36 cellular contexts compared by ENCODE assay signal in the genomic region with DNA sequence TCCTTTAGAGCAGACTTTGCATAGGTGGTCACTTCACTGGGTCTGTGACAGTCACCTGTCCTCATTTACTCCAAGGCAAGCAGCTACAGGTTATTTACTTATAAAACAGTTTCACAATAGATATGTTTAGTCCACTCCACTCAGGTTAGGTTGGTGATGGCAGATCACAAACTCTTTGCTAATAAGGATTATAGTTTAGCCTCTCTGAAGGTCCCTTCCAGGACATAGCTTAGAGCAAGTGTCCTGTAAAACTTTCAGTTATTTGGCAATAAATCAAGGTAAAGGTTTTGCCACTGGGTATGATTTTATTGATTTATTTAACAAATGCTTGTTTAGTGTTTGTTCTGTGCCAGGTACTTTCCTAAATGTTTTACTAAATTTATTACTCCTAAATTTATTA. TPM values are rescaled to one million over a fixed set of nuclear protein-coding genes. Genes with fewer than 3 reads are reported as not detected.
"Had no signal": no experiment of that assay in that cellular context is flagged by ENCODE, and none has a peak within 500 bp of the region (broad histone marks: within the 10 kb centered on the region; RNA-seq: fewer than 3 reads in every experiment).

No MANE protein-coding gene starts in this region.

- H3K4me1 ChIP-seq: ascending aorta, breast epithelium had no signal

- FAIRE-seq: TTC549 had no signal

- H3K4me3 ChIP-seq: ascending aorta, breast epithelium had no signal

- DNase-seq: activated CD4-positive, alpha-beta memory T cell treated with anti-CD3 and anti-CD28 coated beads, Interleukin-2, amount 10 ng/mL, durations not matched to agents 7 days and 5 days; activated CD4-positive, alpha-beta T cell treated with anti-CD3 and anti-CD28 coated beads for 1 hour; activated CD4-positive, alpha-beta T cell treated with anti-CD3 and anti-CD28 coated beads for 36 hours; activated CD4-positive, alpha-beta T cell treated with anti-CD3 and anti-CD28 coated beads for 48 hours; activated CD4-positive, alpha-beta T cell treated with anti-CD3 and anti-CD28 coated beads, Interleukin-2, amount 10 ng/mL, durations not matched to agents 7 days and 5 days; activated CD4-positive, alpha-beta T cell treated with anti-CD3 and anti-CD28 coated beads, Interleukin-2, amount 50 U/mL, for 48 hours; activated CD4-positive, CD25-positive, alpha-beta regulatory T cell; activated CD8-positive, alpha-beta memory T cell treated with anti-CD3 and anti-CD28 coated beads for 24 hours; activated CD8-positive, alpha-beta memory T cell treated with anti-CD3 and anti-CD28 coated beads, Interleukin-2, amount 10 ng/mL, durations not matched to agents 7 days and 5 days; activated CD8-positive, alpha-beta memory T cell treated with anti-CD3 and anti-CD28 coated beads, Interleukin-2, amount 50 U/mL, for 48 hours; activated CD8-positive, alpha-beta T cell treated with anti-CD3 and anti-CD28 coated beads, Interleukin-2, amount 10 ng/mL, durations not matched to agents 7 days and 5 days; activated effector memory CD4-positive, alpha-beta T cell treated with Interleukin-2 at 50 U/mL for 16 hours; activated gamma-delta T cell; activated naive CD4-positive, alpha-beta T cell treated with anti-CD3 and anti-CD28 coated beads, Interleukin-2, amount 10 ng/mL, durations not matched to agents 7 days and 5 days; activated naive CD4-positive, alpha-beta T cell treated with Interleukin-2 at 50 U/mL for 16 hours; activated naive CD8-positive, alpha-beta T cell treated with anti-CD3 and anti-CD28 coated beads, Interleukin-2, amount 10 ng/mL, durations not matched to agents 7 days and 5 days; activated naive CD8-positive, alpha-beta T cell treated with anti-CD3 and anti-CD28 coated beads, Interleukin-2, amount 50 U/mL, for 24 hours; activated T-cell treated with anti-CD3 and anti-CD28 coated beads, Interleukin-2, amount 50 U/mL, for 24 hours; activated T-cell treated with anti-CD3 and anti-CD28 coated beads, Interleukin-2, amount 50 U/mL, for 48 hours; amygdala; anterior cingulate cortex; brain microvascular endothelial cell; central memory CD4-positive, alpha-beta T cell; T-helper 1 cell; T-helper 2 cell; T-helper 9 cell; WERI-Rb-1 had no signal

- ATAC-seq: activated CD4-positive, alpha-beta T cell treated with anti-CD3 and anti-CD28 coated beads for 36 hours; activated CD4-positive, CD25-positive, alpha-beta regulatory T cell treated with anti-CD3 and anti-CD28 coated beads, Interleukin-2, amount 50 U/mL, for 24 hours; activated CD8-positive, alpha-beta memory T cell treated with anti-CD3 and anti-CD28 coated beads, Interleukin-2, amount 10 ng/mL, durations not matched to agents 7 days and 5 days; activated CD8-positive, alpha-beta T cell treated with anti-CD3 and anti-CD28 coated beads, Interleukin-2, amount 10 ng/mL, durations not matched to agents 7 days and 5 days; activated naive CD8-positive, alpha-beta T cell treated with anti-CD3 and anti-CD28 coated beads, Interleukin-2, amount 50 U/mL, for 24 hours; WTC11 had no signal

- H3K27ac ChIP-seq: ascending aorta, brain microvascular endothelial cell, breast epithelium, WERI-Rb-1 had no signal

- H3K27me3 ChIP-seq: ascending aorta, brain microvascular endothelial cell, breast epithelium had no signal

- H3K36me3 ChIP-seq: ascending aorta, brain microvascular endothelial cell, breast epithelium, WERI-Rb-1 had no signal

RNA-seq across cellular contexts. Expression of gene OR6Q1, which starts 8.8 kb away (rescaled TPM):
- total RNA-seq: activated CD4-positive, alpha-beta memory T cell treated with anti-CD3 and anti-CD28 coated beads, Interleukin-2, amount 10 ng/mL, durations not matched to agents 7 days and 5 days; activated CD4-positive, alpha-beta T cell treated with anti-CD3 and anti-CD28 coated beads for 36 hours; activated CD4-positive, alpha-beta T cell treated with anti-CD3 and anti-CD28 coated beads, Interleukin-2, amount 10 ng/mL, durations not matched to agents 7 days and 5 days; activated CD8-positive, alpha-beta memory T cell treated with anti-CD3 and anti-CD28 coated beads, Interleukin-2, amount 10 ng/mL, durations not matched to agents 7 days and 5 days; activated CD8-positive, alpha-beta T cell treated with anti-CD3 and anti-CD28 coated beads, Interleukin-2, amount 10 ng/mL, durations not matched to agents 7 days and 5 days; activated naive CD8-positive, alpha-beta T cell treated with anti-CD3 and anti-CD28 coated beads, Interleukin-2, amount 10 ng/mL, durations not matched to agents 7 days and 5 days; activated T-helper 2 cell treated with anti-CD3 and anti-CD28 coated beads, Interferon-gamma antibody, Interleukin-2, Interleukin-4, amounts not matched to agents 10 μg/mL and 5 μg/mL and 100 μg/mL, durations not matched to agents 14 hours and 24 hours and 36 hours; ascending aorta; breast epithelium; cardiac septum; cerebellum; WTC11 had no signal
- polyA plus RNA-seq: adipose tissue had no signal

RNA-seq across cellular contexts. Expression of gene OR9Q1, which starts 15.9 kb away (rescaled TPM):
- total RNA-seq: activated CD4-positive, alpha-beta memory T cell treated with anti-CD3 and anti-CD28 coated beads, Interleukin-2, amount 10 ng/mL, durations not matched to agents 7 days and 5 days; activated CD4-positive, alpha-beta T cell treated with anti-CD3 and anti-CD28 coated beads for 36 hours; activated CD4-positive, alpha-beta T cell treated with anti-CD3 and anti-CD28 coated beads, Interleukin-2, amount 10 ng/mL, durations not matched to agents 7 days and 5 days; activated CD8-positive, alpha-beta memory T cell treated with anti-CD3 and anti-CD28 coated beads, Interleukin-2, amount 10 ng/mL, durations not matched to agents 7 days and 5 days; activated CD8-positive, alpha-beta T cell treated with anti-CD3 and anti-CD28 coated beads, Interleukin-2, amount 10 ng/mL, durations not matched to agents 7 days and 5 days; activated naive CD8-positive, alpha-beta T cell treated with anti-CD3 and anti-CD28 coated beads, Interleukin-2, amount 10 ng/mL, durations not matched to agents 7 days and 5 days; activated T-helper 2 cell treated with anti-CD3 and anti-CD28 coated beads, Interferon-gamma antibody, Interleukin-2, Interleukin-4, amounts not matched to agents 10 μg/mL and 5 μg/mL and 100 μg/mL, durations not matched to agents 14 hours and 24 hours and 36 hours; ascending aorta; breast epithelium; cardiac septum; cerebellum; WTC11 had no signal
